In genomic region chr17:50573866-50574571, GRCh38 we compare ENCODE assay signal across 21 cellular contexts. TPM values are rescaled to one million over a fixed set of nuclear protein-coding genes. Genes with fewer than 3 reads are reported as not detected.
A peak's percentile ranks its signal among the peaks of the same experiment; 100 is the strongest.
DNase-seq lines count a peak whose midpoint lies in the region; ATAC-seq and TF ChIP-seq lines count a peak whose summit lies in the region.
"Had no signal": no experiment of that assay in that cellular context is flagged by ENCODE, and none has a peak within 500 bp of the region (broad histone marks: within the 10 kb centered on the region; RNA-seq: fewer than 3 reads in every experiment).

No MANE protein-coding gene starts in this region.

- H3K4me1 ChIP-seq in right cardiac atrium (ENCODE audit: control insufficient read depth, insufficient read depth, low read length), result no peaks in the 10 kb centered on the region
- H3K4me1 ChIP-seq in right atrium auricular region, result no peaks in the 10 kb centered on the region
- H3K4me1 ChIP-seq: BE2C had no signal

- H3K4me3 ChIP-seq in right cardiac atrium (ENCODE audit: low read length) (no peak overlapping the region), right atrium auricular region (no peak overlapping the region), WERI-Rb-1 (ENCODE audit: low read depth, low read length) (no peak overlapping the region)

- WGBS in right cardiac atrium, result 85% methylated on average over 12 of the region's 12 CpGs

- intact Hi-C loops in right cardiac atrium (cut with DNase I), result no loop called here

- H3K4me1 Mint-ChIP-seq in T-cell, result no peaks in the 10 kb centered on the region

- no peak overlapping the region for H3K4me3 Mint-ChIP-seq in T-cell
- H3K4me3 Mint-ChIP-seq: CD4-positive, alpha-beta T cell; H9 had no signal

- H3K27ac ChIP-seq in right cardiac atrium (ENCODE audit: low read length) (no peak overlapping the region), right atrium auricular region (no peak overlapping the region), WERI-Rb-1 (peak overlapping the region; percentile 96)

- H3K36me3 Mint-ChIP-seq in T-cell, result no peaks in the 10 kb centered on the region

- H3K9me3 Mint-ChIP-seq in T-cell, result no peaks in the 10 kb centered on the region
- H3K9me3 Mint-ChIP-seq: CD4-positive, alpha-beta T cell; H9 had no signal

- no peaks in the 10 kb centered on the region for H3K36me3 ChIP-seq in right atrium auricular region
- peaks cover 83% of the 10 kb centered on the region for H3K36me3 ChIP-seq in WERI-Rb-1
- H3K36me3 ChIP-seq: BE2C had no signal

- H3K27me3 ChIP-seq in right cardiac atrium (ENCODE audit: control insufficient read depth, insufficient read depth) (no peaks in the 10 kb centered on the region), right atrium auricular region (no peaks in the 10 kb centered on the region), WERI-Rb-1 (ENCODE audit: insufficient read depth, low read depth, severe bottlenecking) (no peaks in the 10 kb centered on the region)
- H3K27me3 ChIP-seq: BE2C had no signal

- POLR2A ChIA-PET in T-cell (lab: Charles Lee), result no interaction called here

- no peak overlapping the region for H3K27ac Mint-ChIP-seq in T-cell
- H3K27ac Mint-ChIP-seq: CD4-positive, alpha-beta T cell had no signal

- TF ChIP-seq CTCF in right atrium auricular region (IDR thresholded peaks at IDR 0.05), result no peak
- no peak for TF ChIP-seq CTCF in WERI-Rb-1 (IDR thresholded peaks at IDR 0.05; ENCODE audit: low read depth, low read length)

- ATAC-seq in right cardiac atrium, result no peak
- no peak for ATAC-seq in T-cell (replicated peaks in 1 of 4)
- no peak for ATAC-seq in HG03521 (IDR thresholded peaks at IDR 0.05; ENCODE audit: unreplicated experiment)

- CTCF ChIA-PET in T-cell (lab: Charles Lee), result interaction anchor here in 1 of 2 donors (0.6 kb wide), 1 partner anchor 97 kb away, joined by 3 read pairs; no protein-coding TSS in a partner anchor

- peaks cover 15 to 17% of the 10 kb centered on the region in 2 donors for H3K27me3 Mint-ChIP-seq in T-cell

- DNase-seq in right cardiac atrium, result peak in 2 of 3 donors; percentile 23 to 28
- DNase-seq in right atrium auricular region (ENCODE audit: low spot score), result no peak
- DNase-seq in NCI-H524 (lab: John Stamatoyannopoulos, UW), result peak; percentile 78 to 91
- peak; percentile 96 for DNase-seq in WERI-Rb-1
- peak; percentile 53 for DNase-seq in retina
- no peak for DNase-seq in T-cell
- no peak for DNase-seq in activated CD8-positive, alpha-beta memory T cell treated with anti-CD3 and anti-CD28 coated beads, Interleukin-2, amount 50 U/mL, for 4 hours
- DNase-seq: 8988T; ACHN; BE2C; C1 segment of cervical spinal cord; Calu3; CD4-positive, alpha-beta T cell; DMS153; DMS79; GDM1; GOT3; H9; KG1 had no signal

- no peaks in the 10 kb centered on the region for H3K9me3 ChIP-seq in right cardiac atrium (ENCODE audit: control insufficient read depth, low read length)
- no peaks in the 10 kb centered on the region for H3K9me3 ChIP-seq in right atrium auricular region
- no peaks in the 10 kb centered on the region for H3K9me3 ChIP-seq in WERI-Rb-1 (ENCODE audit: severe bottlenecking)
- H3K9me3 ChIP-seq: BE2C had no signal

RNA-seq across cellular contexts. Expression of gene CACNA1G, which starts 13.5 kb away (rescaled TPM):
- 10 to 100 TPM in 1 of 4 donors, 1 to 10 TPM in 3; 4.4 to 14.8 (median 6.9) TPM for total RNA-seq in right cardiac atrium
- 4.3 TPM for polyA plus RNA-seq in right cardiac atrium
- total RNA-seq in right atrium auricular region, result 1 to 10 TPM; 4.3 to 6.2 TPM
- not detected for total RNA-seq in T-cell
- total RNA-seq: Calu3; CD4-positive, alpha-beta T cell had no signal

RNA-seq across cellular contexts. Expression of gene SPATA20, which starts 27.0 kb away (rescaled TPM):
- total RNA-seq in right cardiac atrium (10 to 100 TPM; 45.9 to 71.8 (median 52.6) TPM), right atrium auricular region (10 to 100 TPM; 42.8 to 59.3 TPM), T-cell (10 to 100 TPM in 4 of 5 donors, 1 to 10 TPM in 1; 8.9 to 25.7 (median 20.3) TPM)
- polyA plus RNA-seq in right cardiac atrium, result 58.1 TPM

RNA-seq across cellular contexts. Expression of gene EPN3, which starts 41.5 kb away (rescaled TPM):
- total RNA-seq in right cardiac atrium (10 to 100 TPM in 3 of 4 donors, 1 to 10 TPM in 1; 5.4 to 31.5 (median 27.3) TPM), right atrium auricular region (10 to 100 TPM in 1 of 2 donors, 1 to 10 TPM in 1; 4.5 to 13.3 TPM), T-cell (under 1 TPM in 2 of 5 donors, not detected in 3; 0.08 to 0.44 TPM)
- polyA plus RNA-seq in right cardiac atrium, result 22.6 TPM
- total RNA-seq: CD4-positive, alpha-beta T cell; Daoy had no signal

Comparison
In these comparisons a context has a peak if more than half of its experiments do, and no peak if none do; other contexts are left out.
1. DNase-seq: peak in right cardiac atrium (2 of 3), NCI-H524 (2 of 2), WERI-Rb-1 (single experiment) and retina (single experiment); none in right atrium auricular region (single experiment), T-cell (0 of 34) and activated CD8-positive, alpha-beta memory T cell treated with anti-CD3 and anti-CD28 coated beads, Interleukin-2, amount 50 U/mL, for 4 hours (single experiment).
2. RNA of gene CACNA1G, which starts 13.5 kb away (total RNA-seq): 4.4 to 14.8 TPM in right cardiac atrium and 4.3 to 6.2 TPM in right atrium auricular region; not detected in T-cell; every median in the first group is over 4 times any median in the second.